Comparison of ENCODE assay signal across 14 cellular contexts in genomic region chr17:75454193-75454592, GRCh38. TPM values are rescaled to one million over a fixed set of nuclear protein-coding genes. Genes with fewer than 3 reads are reported as not detected.
DNase-seq lines count a peak whose midpoint lies in the region; ATAC-seq and TF ChIP-seq lines count a peak whose summit lies in the region.
"Had no signal": no experiment of that assay in that cellular context is flagged by ENCODE, and none has a peak within 500 bp of the region (broad histone marks: within the 10 kb centered on the region; RNA-seq: fewer than 3 reads in every experiment).

No MANE protein-coding gene starts in this region.

- intact Hi-C loops in PC-3 (cut with micrococcal nuclease) (no loop called here), right cardiac atrium (cut with DNase I) (no loop called here)

- no peaks in the 10 kb centered on the region for H3K9me3 Mint-ChIP-seq in mesothelial cell of epicardium
- H3K9me3 Mint-ChIP-seq: CD14-positive monocyte; dendritic cell treated with granulocyte-macrophage colony-stimulating factor and Interleukin-4, amounts not matched to agents 40 ng/mL and 50 ng/mL, for 4 days had no signal

- no peaks in the 10 kb centered on the region for H3F3A ChIP-seq in DOHH2 (ENCODE audit: control insufficient read depth, insufficient read depth)
- H3F3A ChIP-seq in PC-3 (ENCODE audit: low read length, unreplicated experiment) = no peaks in the 10 kb centered on the region

- ATAC-seq in PC-3 = no peak
- no peak for ATAC-seq in HG02798 (IDR thresholded peaks at IDR 0.05; ENCODE audit: poor library complexity, unreplicated experiment)
- ATAC-seq in right cardiac atrium = no peak
- ATAC-seq: activated CD4-positive, CD25-positive, alpha-beta regulatory T cell treated with anti-CD3 and anti-CD28 coated beads, Interleukin-2, amount 50 U/mL, for 24 hours had no signal

- H3K9me2 ChIP-seq in DOHH2 (replicated peaks; ENCODE audit: control insufficient read depth, low read length) = no peaks in the 10 kb centered on the region
- no peaks in the 10 kb centered on the region for H3K9me2 ChIP-seq in PC-3 (replicated peaks; ENCODE audit: low read length)

- no peaks in the 10 kb centered on the region for H3K27me3 Mint-ChIP-seq in mesothelial cell of epicardium (ENCODE audit: low read depth)
- H3K27me3 Mint-ChIP-seq: dendritic cell treated with granulocyte-macrophage colony-stimulating factor and Interleukin-4, amounts not matched to agents 40 ng/mL and 50 ng/mL, for 4 days had no signal

- H3K27ac Mint-ChIP-seq in mesothelial cell of epicardium = peak overlapping the region; percentile 9
- H3K27ac Mint-ChIP-seq: CD14-positive monocyte; dendritic cell treated with granulocyte-macrophage colony-stimulating factor and Interleukin-4, amounts not matched to agents 40 ng/mL and 50 ng/mL, for 4 days had no signal

- H3K9ac ChIP-seq in PC-3 (ENCODE audit: low read length) = no peak overlapping the region

- peaks cover 18% of the 10 kb centered on the region for H3K79me2 ChIP-seq in DOHH2 (ENCODE audit: control insufficient read depth, low read length)
- peaks cover 20% of the 10 kb centered on the region for H3K79me2 ChIP-seq in PC-3 (ENCODE audit: low read length)

- DNase-seq in H7 (peak; percentile 1), PC-3 (peak; percentile 28), mesothelial cell of epicardium (ENCODE audit: low spot score in 2 of 2, unreplicated experiment in 2 of 2) (no peak), COLO668 (lab: John Stamatoyannopoulos, UW; ENCODE audit: unreplicated experiment) (no peak), right cardiac atrium (no peak), AG20443 (ENCODE audit: low spot score) (no peak)
- DNase-seq: activated T-cell treated with anti-CD3 and anti-CD28 coated beads, Interleukin-2, amount 50 U/mL, for 1 hour; anterior cingulate cortex; SW 1271 had no signal

- BruUV-seq in PC-3 (replicated peaks; lab: Mats Ljungman, UMichigan) = no TSS peak

- H3K4me2 ChIP-seq in DOHH2 (ENCODE audit: low read length) (peak overlapping the region; percentile 11; the same call in 1 of the 2 replicates), PC-3 (ENCODE audit: low read length) (no peak overlapping the region)

- H3K27me3 ChIP-seq in DOHH2 (ENCODE audit: control insufficient read depth, low read length) (no peaks in the 10 kb centered on the region), H7 (ENCODE audit: control insufficient read depth, insufficient read depth, low read length) (no peaks in the 10 kb centered on the region), PC-3 (ENCODE audit: low read length) (no peaks in the 10 kb centered on the region), right cardiac atrium (ENCODE audit: control insufficient read depth, insufficient read depth) (no peaks in the 10 kb centered on the region)

- CTCF ChIA-PET in PC-3 (lab: Charles Lee) = no interaction called here

- H4K20me1 ChIP-seq in DOHH2 (ENCODE audit: control insufficient read depth, insufficient read depth, low read depth, low read length) = no peaks in the 10 kb centered on the region
- H4K20me1 ChIP-seq in PC-3 (ENCODE audit: low read length) = no peaks in the 10 kb centered on the region

- POLR2A ChIA-PET in PC-3 (lab: Charles Lee; ENCODE audit: unreplicated experiment) = interaction anchor here (0.5 to 0.7 kb wide), 2 partner anchors 19 to 131 kb away, joined by 3 to 6 read pairs; no protein-coding TSS in a partner anchor

- no peaks in the 10 kb centered on the region for H3K36me3 Mint-ChIP-seq in mesothelial cell of epicardium

- H3K4me3 ChIP-seq in DOHH2 (ENCODE audit: low read length) = no peak overlapping the region
- no peak overlapping the region for H3K4me3 ChIP-seq in H7 (ENCODE audit: insufficient read depth, low read depth, low read length)
- no peak overlapping the region for H3K4me3 ChIP-seq in PC-3 (ENCODE audit: low read length)
- no peak overlapping the region for H3K4me3 ChIP-seq in right cardiac atrium (ENCODE audit: low read length)

- TF ChIP-seq CTCF in DOHH2 (IDR thresholded peaks at IDR 0.05; ENCODE audit: low read depth, low read length, poor library complexity, severe bottlenecking) = no peak
- no peak for TF ChIP-seq CTCF in PC-3 (conservative IDR thresholded peaks at IDR 0.05; ENCODE audit: low read depth, low read length)
- no peak for TF ChIP-seq CTCF in mesothelial cell of epicardium (IDR thresholded peaks at IDR 0.05; ENCODE audit: unreplicated experiment)

- H3K36me3 ChIP-seq in DOHH2 (ENCODE audit: control insufficient read depth, low read length) (peaks cover 4% of the 10 kb centered on the region; the same call in 1 of the 2 replicates), H7 (replicated peaks; ENCODE audit: control insufficient read depth, insufficient read depth, low read length) (no peaks in the 10 kb centered on the region), PC-3 (ENCODE audit: low read depth, low read length) (no peaks in the 10 kb centered on the region)

- H2AFZ ChIP-seq in PC-3 (ENCODE audit: low read length) = 0 out of 2 replicates have a peak overlapping the region, but pooled peaks have one; percentile 15

- H3K27ac ChIP-seq in DOHH2 (ENCODE audit: low read depth, low read length) (no peak overlapping the region), PC-3 (ENCODE audit: low read length) (no peak overlapping the region), right cardiac atrium (ENCODE audit: low read length) (no peak overlapping the region)

- H3K4me1 ChIP-seq in DOHH2 (ENCODE audit: control insufficient read depth, low read length) (peaks cover 32% of the 10 kb centered on the region), PC-3 (ENCODE audit: insufficient read depth, low read length) (peaks cover 24% of the 10 kb centered on the region), right cardiac atrium (ENCODE audit: control insufficient read depth, insufficient read depth, low read length) (no peaks in the 10 kb centered on the region)

- H3K9me3 ChIP-seq in DOHH2 (ENCODE audit: control insufficient read depth, insufficient read depth, low read length) (no peaks in the 10 kb centered on the region), PC-3 (ENCODE audit: low read length) (no peaks in the 10 kb centered on the region), right cardiac atrium (ENCODE audit: control insufficient read depth, low read length) (no peaks in the 10 kb centered on the region)

- H3K4me3 Mint-ChIP-seq in mesothelial cell of epicardium = no peak overlapping the region
- H3K4me3 Mint-ChIP-seq: CD14-positive monocyte; dendritic cell treated with granulocyte-macrophage colony-stimulating factor and Interleukin-4, amounts not matched to agents 40 ng/mL and 50 ng/mL, for 4 days had no signal

- peaks cover 29% of the 10 kb centered on the region for H3K4me1 Mint-ChIP-seq in mesothelial cell of epicardium

RNA-seq across cellular contexts. Expression of gene TMEM94, which starts 2.2 kb away (rescaled TPM):
- total RNA-seq in H7 (2014; rRNA removed; shearing (Covaris generic)) = 58.2 and 76.8 TPM in 2 replicates
- total RNA-seq in PC-3 (2014; rRNA removed) (45.6 and 88.3 TPM in 2 replicates), mesothelial cell of epicardium (126 to 130 TPM (median 126 TPM) in 3 replicates), right cardiac atrium (10 to 100 TPM; 40.3 to 54.6 (median 50.3) TPM)
- 41.0 TPM for polyA plus RNA-seq in right cardiac atrium

RNA-seq across cellular contexts. Expression of gene GRB2, which starts 48.7 kb away (rescaled TPM):
- total RNA-seq in H7 (2014; rRNA removed; shearing (Covaris generic)) = 98.7 and 100 TPM in 2 replicates
- total RNA-seq in PC-3 (2014; rRNA removed) (224 and 282 TPM in 2 replicates), mesothelial cell of epicardium (61.8 to 67.8 TPM (median 66.3 TPM) in 3 replicates), right cardiac atrium (100 to 1,000 TPM; 104 to 150 (median 123) TPM)
- polyA plus RNA-seq in right cardiac atrium = 66.7 TPM

Comparison
In these comparisons a context has a peak if more than half of its experiments do, and no peak if none do; other contexts are left out.
1. DNase-seq: peak in H7 (single experiment) and PC-3 (single experiment); none in mesothelial cell of epicardium (0 of 2), COLO668 (single experiment), right cardiac atrium (0 of 3) and AG20443 (single experiment).